ENCODE assay signal across 17 cellular contexts in the genomic region with DNA sequence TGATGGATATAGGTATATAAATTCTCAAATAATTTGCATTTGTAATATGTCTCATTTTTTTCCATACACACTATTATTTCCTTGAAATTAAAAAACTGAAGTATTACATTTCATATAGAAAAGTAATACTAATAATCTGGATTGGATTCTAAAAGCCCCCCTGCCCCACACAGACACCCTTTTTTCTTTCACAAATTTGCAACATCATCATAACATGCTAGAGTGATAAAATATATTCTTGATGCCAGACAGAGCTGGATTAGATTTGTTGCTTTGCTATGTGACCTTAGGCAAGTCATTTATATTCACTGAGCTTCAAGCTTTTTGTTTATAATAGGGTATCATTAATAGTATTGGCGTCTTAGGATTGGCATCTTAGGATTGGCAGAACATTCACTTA. TPM values are rescaled to one million over a fixed set of nuclear protein-coding genes. Genes with fewer than 3 reads are reported as not detected.
DNase-seq lines count a peak whose midpoint lies in the region; ATAC-seq, FAIRE-seq and TF ChIP-seq lines count a peak whose summit lies in the region.
"Had no signal": no experiment of that assay in that cellular context is flagged by ENCODE, and none has a peak within 500 bp of the region (broad histone marks: within the 10 kb centered on the region; RNA-seq: fewer than 3 reads in every experiment).

No MANE protein-coding gene starts in this region.

- H3F3A ChIP-seq in MM.1S (ENCODE audit: insufficient read depth, low read length): peaks cover 48% of the 10 kb centered on the region

- WGBS in HepG2 (ENCODE audit: low lambda C conversion rate): 97% methylated on average over 1 of the region's 1 CpG
- WGBS in right lobe of liver (ENCODE audit: insufficient coverage, low coverage, low lambda C conversion rate, missing lambda C conversion rate): 70% methylated on average over 1 of the region's 1 CpG
- 9% methylated on average over 1 of the region's 1 CpG for WGBS in K562 (ENCODE audit: insufficient coverage, low coverage, missing lambda C conversion rate)

- CTCF ChIA-PET in HepG2 (lab: Yijun Ruan, JAX; ENCODE audit: low intra/inter-chr PET ratio, low total read pairs) (no interaction called here), K562 (lab: Yijun Ruan, JAX; ENCODE audit: low intra/inter-chr PET ratio) (interaction anchor here (0.5 kb wide), 1 partner anchor 24 kb away, joined by 3 read pairs; no protein-coding TSS in a partner anchor)

- TF ChIP-seq CTCF in HepG2 (CRISPR knock-in tag; IDR thresholded peaks at IDR 0.05) (no peak), right lobe of liver (IDR thresholded peaks at IDR 0.05) (no peak), MM.1S (IDR thresholded peaks at IDR 0.05; ENCODE audit: low read length) (no peak), K562 (IDR thresholded peaks at IDR 0.05 in 2 of 3, conservative IDR thresholded peaks at IDR 0.05 in 1 of 3; ENCODE audit: insufficient read depth in 2 of 3, low read depth in 1 of 3, low read length in 3 of 3) (no peak)

- BruUV-seq in HepG2 (replicated peaks; lab: Mats Ljungman, UMichigan) (no TSS peak), K562 (replicated peaks; lab: Mats Ljungman, UMichigan) (no TSS peak)

- intact Hi-C loops in HepG2 (cut with micrococcal nuclease; ENCODE audit: unreplicated experiment) (no loop called here), right lobe of liver (cut with DNase I) (no loop called here), K562 (cut with micrococcal nuclease) (no loop called here)

- H3K9me1 ChIP-seq in K562 (ENCODE audit: control insufficient read depth, insufficient read depth, low read length): no peaks in the 10 kb centered on the region

- ATAC-seq in HepG2: no peak
- ATAC-seq in right lobe of liver: no peak
- ATAC-seq in K562: no peak
- no peak for ATAC-seq in HG02642 (IDR thresholded peaks at IDR 0.05; ENCODE audit: poor library complexity, unreplicated experiment)
- ATAC-seq: GM23338 had no signal

- H3K4me2 ChIP-seq in HepG2 (ENCODE audit: low read depth, low read length): no peak overlapping the region
- H3K4me2 ChIP-seq in MM.1S (ENCODE audit: low read depth, low read length): peak overlapping the region; percentile 5; the same call in 1 of the 2 replicates
- no peak overlapping the region for H3K4me2 ChIP-seq in K562 (ENCODE audit: insufficient read depth, low read length)
- H3K4me2 ChIP-seq: GM23338 had no signal

- H3K79me2 ChIP-seq in HepG2 (ENCODE audit: insufficient read depth, low read length) (no peaks in the 10 kb centered on the region), MM.1S (ENCODE audit: low read length) (no peaks in the 10 kb centered on the region), K562 (ENCODE audit: control insufficient read depth, insufficient read depth, low read length) (no peaks in the 10 kb centered on the region)

- H3K9ac ChIP-seq in HepG2 (ENCODE audit: insufficient read depth, low read depth, low read length): no peak overlapping the region
- H3K9ac ChIP-seq in MM.1S (ENCODE audit: low read length): 0 out of 2 replicates have a peak overlapping the region, but pooled peaks have one; percentile 15
- H3K9ac ChIP-seq in K562 (ENCODE audit: insufficient read depth in 1 of 2, low read depth in 2 of 2, low read length in 2 of 2): no peak overlapping the region

- TF ChIP-seq POLR2A in HepG2 (IDR thresholded peaks at IDR 0.05; ENCODE audit: insufficient read depth in 1 of 2, low read depth in 2 of 2, low read length in 2 of 2): no peak
- no peak for TF ChIP-seq POLR2A in right lobe of liver (IDR thresholded peaks at IDR 0.05)
- no peak for TF ChIP-seq POLR2A in K562 (conservative IDR thresholded peaks at IDR 0.05)

- TF ChIP-seq EP300 in HepG2 (IDR thresholded peaks at IDR 0.05; ENCODE audit: low read depth in 2 of 2, low read length in 2 of 2): no peak
- no peak for TF ChIP-seq EP300 in HepG2 (CRISPR knock-in tag; IDR thresholded peaks at IDR 0.05; ENCODE audit: borderline replicate concordance)
- no peak for TF ChIP-seq EP300 in K562 (IDR thresholded peaks at IDR 0.05; ENCODE audit: low read length)

- H2AFZ ChIP-seq in HepG2 (ENCODE audit: low read length) (no peak overlapping the region), MM.1S (ENCODE audit: low read length) (no peak overlapping the region), K562 (ENCODE audit: low read depth, low read length) (no peak overlapping the region)
- H2AFZ ChIP-seq: GM23338 had no signal

- TF ChIP-seq RAD21 in HepG2 (CRISPR knock-in tag; IDR thresholded peaks at IDR 0.05) (no peak), K562 (CRISPR knock-in tag; conservative IDR thresholded peaks at IDR 0.05 in 1 of 2, IDR thresholded peaks at IDR 0.05 in 1 of 2) (no peak)

- H3K4me1 ChIP-seq in HepG2 (ENCODE audit: insufficient read depth, low read length) (peaks cover 63% of the 10 kb centered on the region), right lobe of liver (peaks cover 0 to 29% (median 11%) of the 10 kb centered on the region in 4 donors), MM.1S (ENCODE audit: low read length) (peaks cover 66% of the 10 kb centered on the region), K562 (replicated peaks in 1 of 2; ENCODE audit: control insufficient read depth in 2 of 2, insufficient read depth in 2 of 2, low read length in 2 of 2) (no peaks in the 10 kb centered on the region; a peak in 1 of 5 replicates)

- FAIRE-seq in HepG2 (lab: Jason Lieb, UNC) (no peak), K562 (lab: Jason Lieb, UNC) (no peak)
- FAIRE-seq: H54 had no signal

- no peak overlapping the region for H3K4me3 ChIP-seq in HepG2 (replicated peaks in 1 of 3; ENCODE audit: insufficient read depth in 1 of 3, low read depth in 2 of 3, low read length in 3 of 3)
- H3K4me3 ChIP-seq in right lobe of liver: no peak overlapping the region
- H3K4me3 ChIP-seq in MM.1S (ENCODE audit: low read length): no peak overlapping the region
- no peak overlapping the region for H3K4me3 ChIP-seq in K562
- H3K4me3 ChIP-seq: GM23338 had no signal

- H3K36me3 ChIP-seq in HepG2 (replicated peaks in 1 of 2; ENCODE audit: control insufficient read depth in 1 of 2, insufficient read depth in 2 of 2, low read length in 2 of 2): no peaks in the 10 kb centered on the region
- H3K36me3 ChIP-seq in right lobe of liver: no peaks in the 10 kb centered on the region
- H3K36me3 ChIP-seq in MM.1S (replicated peaks; ENCODE audit: insufficient read depth, low read length): no peaks in the 10 kb centered on the region
- H3K36me3 ChIP-seq in K562 (ENCODE audit: control insufficient read depth, insufficient read depth, low read length): no peaks in the 10 kb centered on the region

- H4K20me1 ChIP-seq in HepG2 (ENCODE audit: insufficient read depth, low read length) (no peaks in the 10 kb centered on the region), MM.1S (ENCODE audit: insufficient read depth, low read length) (no peaks in the 10 kb centered on the region), K562 (replicated peaks; ENCODE audit: control insufficient read depth, insufficient read depth, low read length) (no peaks in the 10 kb centered on the region)

- POLR2A ChIA-PET in HepG2 (lab: Yijun Ruan, JAX) (no interaction called here), K562 (lab: Yijun Ruan, JAX) (no interaction called here)

- H3K9me3 ChIP-seq in HepG2 (ENCODE audit: low read length) (no peaks in the 10 kb centered on the region), right lobe of liver (no peaks in the 10 kb centered on the region), MM.1S (replicated peaks; ENCODE audit: insufficient read depth, low read length) (no peaks in the 10 kb centered on the region), K562 (replicated peaks; ENCODE audit: control insufficient read depth, insufficient read depth, low read depth, low read length) (no peaks in the 10 kb centered on the region)

- in situ Hi-C loops in HepG2 (cut with HindIII; ENCODE audit: extremely low pct_ligation_motif_present, low pct_unique_long_range_greater_than_20kb) (loop anchor here (5.0 kb wide), 1 partner anchor 146 kb away; the partner anchor contains the start of gene YARS2), K562 (cut with MboI) (no loop called here)

- DNase-seq in HepG2 (ENCODE audit: low spot score): no peak
- DNase-seq in right lobe of liver: no peak
- no peak for DNase-seq in MM.1S
- DNase-seq in K562 (ENCODE audit: extremely low read depth in 1 of 4, low spot score in 3 of 4): no peak
- DNase-seq in AG08396 (ENCODE audit: low spot score): no peak
- no peak for DNase-seq in pons (ENCODE audit: low spot score)
- DNase-seq: ACHN; AML-193; Calu3; CD4-positive, alpha-beta memory T cell; DMS79 treated with DMSO at 0.1 percent for 48 hours; GF-D8; HCEC 1CT had no signal

- H3K27ac ChIP-seq in HepG2 (ENCODE audit: extremely low read length, insufficient read depth, low read length) (no peak overlapping the region), right lobe of liver (no peak overlapping the region), MM.1S (ENCODE audit: low read length) (peak overlapping the region; percentile 25; the same call in 1 of the 2 replicates), K562 (ENCODE audit: extremely low read depth, low read depth, low read length) (no peak overlapping the region)
- H3K27ac ChIP-seq: HL-60 had no signal

- H3K27me3 ChIP-seq in HepG2 (ENCODE audit: control insufficient read depth in 1 of 2, insufficient read depth in 2 of 2, low read length in 2 of 2) (no peaks in the 10 kb centered on the region), right lobe of liver (no peaks in the 10 kb centered on the region), MM.1S (replicated peaks; ENCODE audit: insufficient read depth, low read length) (no peaks in the 10 kb centered on the region), K562 (ENCODE audit: control insufficient read depth in 2 of 2, insufficient read depth in 2 of 2, low read length in 2 of 2) (no peaks in the 10 kb centered on the region)

- no peaks in the 10 kb centered on the region for H3K9me2 ChIP-seq in MM.1S (replicated peaks; ENCODE audit: insufficient read depth, low read length)

RNA-seq across cellular contexts. Expression of gene PKP2, which starts 6.7 kb away (rescaled TPM):
- total RNA-seq in HepG2 (2016; rRNA removed; fragmentation: Illumina TruSeq; extraction: Trizol) (25.3 and 27.5 TPM in 2 replicates), right lobe of liver (10 to 100 TPM; 17.2 to 54.7 (median 23.8) TPM), K562 (2014; rRNA removed) (2.4 and 2.8 TPM in 2 replicates), K562 (2014; rRNA removed; fragmentation: Illumina TruSeq; extraction: Trizol) (4.2 and 5.3 TPM in 2 replicates), K562 (2015; rRNA removed; fragmentation: Illumina TruSeq; extraction: Trizol) (2.6 and 2.9 TPM in 2 replicates), K562 (2021) (3.5 and 4.1 TPM in 2 replicates)
- total RNA-seq in HepG2 (2016; cell fraction: cytosol; rRNA removed; fragmentation: Illumina TruSeq; extraction: Trizol; ENCODE audit: low read depth): 4.7 and 5.4 TPM in 2 replicates
- total RNA-seq in HepG2 (2016; cell fraction: insoluble cytoplasmic fraction; rRNA removed; fragmentation: Illumina TruSeq; extraction: Trizol): 25.1 and 27.8 TPM in 2 replicates
- 13.0 and 15.4 TPM in 2 replicates for total RNA-seq in HepG2 (2016; cell fraction: membrane; rRNA removed; fragmentation: Illumina TruSeq; extraction: Trizol)
- 33.3 and 34.1 TPM in 2 replicates for total RNA-seq in HepG2 (2016; cell fraction: nucleus; rRNA removed; fragmentation: Illumina TruSeq; extraction: Trizol)
- polyA plus RNA-seq in HepG2 (2011; rRNA removed) (11.5 and 15.1 TPM in 2 replicates), K562 (2011; rRNA removed) (3.2 and 5.2 TPM in 2 replicates), K562 (2014; fragmentation: Illumina TruSeq; extraction: Trizol) (3.3 and 3.7 TPM in 2 replicates), K562 (2014; fragmentation: Nextera tagmentation; extraction: Ambion mirVana) (1 to 10 TPM; 1.6 TPM), K562 (2014; rRNA removed) (2.2 and 3.0 TPM in 2 replicates)
- polyA plus RNA-seq in HepG2 (2011; cell fraction: cytosol; rRNA removed): 10.5 and 12.5 TPM in 2 replicates
- 10.5 and 14.0 TPM in 2 replicates for polyA plus RNA-seq in HepG2 (2011; cell fraction: nucleus; rRNA removed)
- polyA plus RNA-seq in HepG2 (2012): 8.6 and 13.0 TPM in 2 replicates
- polyA plus RNA-seq in HepG2 (2016; cell fraction: cytosol; fragmentation: Illumina TruSeq; extraction: Trizol; ENCODE audit: low read depth): 3.6 and 4.0 TPM in 2 replicates
- polyA plus RNA-seq in HepG2 (2016; cell fraction: insoluble cytoplasmic fraction; fragmentation: Illumina TruSeq; extraction: Trizol; ENCODE audit: low read depth): 29.1 and 36.7 TPM in 2 replicates
- polyA plus RNA-seq in HepG2 (2016; cell fraction: membrane; fragmentation: Illumina TruSeq; extraction: Trizol; ENCODE audit: low read depth): 8.6 and 9.7 TPM in 2 replicates
- 20.5 and 26.3 TPM in 2 replicates for polyA plus RNA-seq in HepG2 (2016; cell fraction: nucleus; fragmentation: Illumina TruSeq; extraction: Trizol; ENCODE audit: insufficient read depth, low read depth)
- polyA minus RNA-seq in HepG2 (2011; rRNA and poly(A)+ RNA removed; ENCODE audit: low replicate concordance): 10.4 and 30.2 TPM in 2 replicates
- 14.1 and 17.4 TPM in 2 replicates for polyA minus RNA-seq in HepG2 (2011; cell fraction: cytosol; rRNA and poly(A)+ RNA removed)
- polyA minus RNA-seq in HepG2 (2011; cell fraction: nucleus; rRNA and poly(A)+ RNA removed): 57.2 and 60.5 TPM in 2 replicates
- total RNA-seq in K562 (2011; cell fraction: chromatin; rRNA removed; ENCODE audit: low replicate concordance): 2.3 and 5.2 TPM in 2 replicates
- 2.3 and 3.6 TPM in 2 replicates for total RNA-seq in K562 (2011; cell fraction: nucleolus; rRNA removed)
- 2.6 and 3.7 TPM in 2 replicates for total RNA-seq in K562 (2011; cell fraction: nucleoplasm; rRNA removed)
- polyA plus RNA-seq in K562 (2011; cell fraction: cytosol; rRNA removed): 2.0 and 4.1 TPM in 2 replicates
- polyA plus RNA-seq in K562 (2011; cell fraction: nucleus; rRNA removed): 2.3 and 6.1 TPM in 2 replicates
- polyA plus RNA-seq in K562 (2012): 2.0 TPM in 2 replicates
- polyA minus RNA-seq in K562 (2011; rRNA and poly(A)+ RNA removed): 4.1 and 11.9 TPM in 2 replicates
- 2.1 and 5.1 TPM in 2 replicates for polyA minus RNA-seq in K562 (2011; cell fraction: cytosol; rRNA and poly(A)+ RNA removed)
- 2.6 and 10.7 TPM in 2 replicates for polyA minus RNA-seq in K562 (2011; cell fraction: nucleus; rRNA and poly(A)+ RNA removed)

Comparison
In these comparisons a context has a peak if more than half of its experiments do, and no peak if none do; other contexts are left out.
1. Of the 241 proteins assayed by ChIP-seq in both HepG2 and K562: peak only in HepG2: MAFF and MAFK; only in K562: MAFG; in both: none; in neither: 238.